8 cellular contexts compared by ENCODE assay signal in genomic region chrX:52933976-52934703, GRCh38. TPM values are rescaled to one million over a fixed set of nuclear protein-coding genes. Genes with fewer than 3 reads are reported as not detected.
DNase-seq lines count a peak whose midpoint lies in the region; ATAC-seq and TF ChIP-seq lines count a peak whose summit lies in the region.

No MANE protein-coding gene starts in this region.

- H3K4me1 Mint-ChIP-seq in effector memory CD8-positive, alpha-beta T cell (ENCODE audit: low read depth in 2 of 2): peaks cover 7 to 9% of the 10 kb centered on the region in 2 donors
- H3K4me1 Mint-ChIP-seq in neural crest cell: peaks cover 11% of the 10 kb centered on the region

- peaks cover 15% of the 10 kb centered on the region for H3K36me3 Mint-ChIP-seq in effector memory CD8-positive, alpha-beta T cell (ENCODE audit: insufficient read depth)
- H3K36me3 Mint-ChIP-seq in neural crest cell (ENCODE audit: low read depth): peaks cover 3% of the 10 kb centered on the region

- H3K27me3 Mint-ChIP-seq in effector memory CD8-positive, alpha-beta T cell: no peaks in the 10 kb centered on the region
- no peaks in the 10 kb centered on the region for H3K27me3 Mint-ChIP-seq in neural crest cell (ENCODE audit: low read depth)

- ATAC-seq in GM19351 (IDR thresholded peaks at IDR 0.05; ENCODE audit: unreplicated experiment) (peak; percentile 26), HG03045 (IDR thresholded peaks at IDR 0.05; ENCODE audit: unreplicated experiment) (no peak)
- no peak for ATAC-seq in effector memory CD8-positive, alpha-beta T cell (replicated peaks)

- no peaks in the 10 kb centered on the region for H3K9me3 Mint-ChIP-seq in effector memory CD8-positive, alpha-beta T cell
- no peaks in the 10 kb centered on the region for H3K9me3 Mint-ChIP-seq in neural crest cell

- DNase-seq in AG10803 (ENCODE audit: low read depth) (no peak), NCI-H69 (lab: John Stamatoyannopoulos, UW) (peak; percentile 30), neural crest cell (ENCODE audit: low read depth, low spot score) (no peak), D341Med (ENCODE audit: low spot score) (no peak), NCI-H1105 (lab: John Stamatoyannopoulos, UW) (no peak)
- no peak for DNase-seq in effector memory CD8-positive, alpha-beta T cell

- peak overlapping the region; percentile 76 for H3K4me3 ChIP-seq in AG10803 (ENCODE audit: low read length)

- H3K27ac Mint-ChIP-seq in effector memory CD8-positive, alpha-beta T cell: peak overlapping the region; percentile 99
- peak overlapping the region; percentile 98 for H3K27ac Mint-ChIP-seq in neural crest cell (ENCODE audit: unreplicated experiment)

- TF ChIP-seq CTCF in AG10803 (conservative IDR thresholded peaks at IDR 0.05; ENCODE audit: low read length): no peak
- TF ChIP-seq CTCF in neural crest cell (conservative IDR thresholded peaks at IDR 0.05): no peak

- H3K4me3 Mint-ChIP-seq in effector memory CD8-positive, alpha-beta T cell: peak overlapping the region; percentile 90 to 94
- peak overlapping the region; percentile 93 for H3K4me3 Mint-ChIP-seq in neural crest cell

RNA-seq across cellular contexts. Expression of gene FAM156A, which starts 24.2 kb away (rescaled TPM):
- 21.7 and 24.6 TPM in 2 replicates for total RNA-seq in neural crest cell

RNA-seq across cellular contexts. Expression of gene FAM156B, which starts 37.0 kb away (rescaled TPM):
- 13.7 and 16.2 TPM in 2 replicates for total RNA-seq in neural crest cell
